Comparison of ENCODE assay signal across 9 cellular contexts in genomic region chr21:18840239-18840638, GRCh38.
DNase-seq lines count a peak whose midpoint lies in the region; TF ChIP-seq lines count a peak whose summit lies in the region.
"Had no signal": no experiment of that assay in that cellular context is flagged by ENCODE, and none has a peak within 500 bp of the region (broad histone marks: within the 10 kb centered on the region; RNA-seq: fewer than 3 reads in every experiment).

No MANE protein-coding gene starts in this region.

- TF ChIP-seq POLR2A in NB4 (IDR thresholded peaks at IDR 0.05; ENCODE audit: extremely low read depth, insufficient read length): no peak
- TF ChIP-seq POLR2A in vagina (IDR thresholded peaks at IDR 0.05): no peak

- H3K9me3 ChIP-seq in vagina: no peaks in the 10 kb centered on the region

- DNase-seq in NOMO-1 treated with DMSO at 0.1 percent for 48 hours (lab: John Stamatoyannopoulos, UW; ENCODE audit: unreplicated experiment) (peak; percentile 3), NOMO-1 treated with dmso at 0.1 percent for 144 hours (lab: John Stamatoyannopoulos, UW; ENCODE audit: unreplicated experiment) (no peak), NB4 (ENCODE audit: low read depth) (peak; percentile 34), astrocyte of the spinal cord (ENCODE audit: low read depth, low spot score) (peak; percentile 70), retinal pigment epithelial cell (ENCODE audit: low read depth) (no peak), vagina (ENCODE audit: extremely low spot score in 2 of 2) (no peak), posterior vena cava (ENCODE audit: low spot score) (no peak), substantia nigra (lab: John Stamatoyannopoulos, UW) (no peak)
- DNase-seq: activated CD4-positive, alpha-beta T cell treated with anti-CD3 and anti-CD28 coated beads, Interleukin-2, amount 50 U/mL, for 48 hours had no signal

- H3K36me3 ChIP-seq in vagina: no peaks in the 10 kb centered on the region

- in situ Hi-C loops in astrocyte of the spinal cord (cut with HindIII; ENCODE audit: low sequenced_read_pairs): no loop called here

- H3K4me1 ChIP-seq in vagina: no peaks in the 10 kb centered on the region

- no peak overlapping the region for H3K27ac ChIP-seq in vagina
- H3K27ac ChIP-seq in substantia nigra (ENCODE audit: low read depth, low read length, poor library complexity, severe bottlenecking): no peak overlapping the region

- H3K27me3 ChIP-seq in vagina: no peaks in the 10 kb centered on the region

- TF ChIP-seq CTCF in NB4 (IDR thresholded peaks at IDR 0.05; ENCODE audit: low read depth, low read length): peak; percentile 57
- TF ChIP-seq CTCF in astrocyte of the spinal cord (IDR thresholded peaks at IDR 0.05; ENCODE audit: low read depth, low read length): peak; percentile 25
- peak; percentile 31 for TF ChIP-seq CTCF in retinal pigment epithelial cell (conservative IDR thresholded peaks at IDR 0.05; ENCODE audit: low read depth, low read length)
- no peak for TF ChIP-seq CTCF in vagina (IDR thresholded peaks at IDR 0.05)

- intact Hi-C loops in vagina (cut with DNase I) (no loop called here), posterior vena cava (cut with DNase I) (no loop called here)

- H3K4me3 ChIP-seq in NB4 (ENCODE audit: low read depth, low read length) (no peak overlapping the region), astrocyte of the spinal cord (ENCODE audit: low read depth, low read length) (no peak overlapping the region), retinal pigment epithelial cell (ENCODE audit: low read length) (no peak overlapping the region), vagina (no peak overlapping the region)

Comparison
In these comparisons a context has a peak if more than half of its experiments do, and no peak if none do; other contexts are left out.
1. DNase-seq: peak in NOMO-1 treated with DMSO at 0.1 percent for 48 hours (single experiment), NB4 (single experiment) and astrocyte of the spinal cord (single experiment); none in NOMO-1 treated with dmso at 0.1 percent for 144 hours (single experiment), retinal pigment epithelial cell (single experiment), vagina (0 of 2), posterior vena cava (single experiment) and substantia nigra (0 of 49).
2. CTCF ChIP-seq: peak in NB4 (single experiment), astrocyte of the spinal cord (single experiment) and retinal pigment epithelial cell (single experiment); none in vagina (0 of 3).